10 cellular contexts compared by ENCODE assay signal in genomic region chr19:2700660-2701360, GRCh38. TPM values are rescaled to one million over a fixed set of nuclear protein-coding genes. Genes with fewer than 3 reads are reported as not detected.
DNase-seq lines count a peak whose midpoint lies in the region; ATAC-seq and TF ChIP-seq lines count a peak whose summit lies in the region.
"Had no signal": no experiment of that assay in that cellular context is flagged by ENCODE, and none has a peak within 500 bp of the region (broad histone marks: within the 10 kb centered on the region; RNA-seq: fewer than 3 reads in every experiment).

No MANE protein-coding gene starts in this region.

- DNase-seq in activated naive CD8-positive, alpha-beta T cell treated with anti-CD3 and anti-CD28 coated beads for 36 hours, result no peak
- no peak for DNase-seq in endothelial cell (ENCODE audit: low spot score)
- no peak for DNase-seq in stimulated activated naive B cell treated with anti-CD40 and anti-IgM and Interleukin-4, amounts not matched to agents 10 μg/mL and 1 μg/mL and 100 μg/mL, for 72 hours
- DNase-seq in NOMO-1 (lab: John Stamatoyannopoulos, UW; ENCODE audit: unreplicated experiment in 2 of 2), result no peak
- DNase-seq in NCI-H1694 treated with DMSO at 0.1 percent for 48 hours (lab: John Stamatoyannopoulos, UW), result no peak
- DNase-seq: ACHN; effector memory CD8-positive, alpha-beta T cell; stimulated activated naive CD4-positive, alpha-beta T cell had no signal

- H3K36me3 Mint-ChIP-seq in activated naive CD8-positive, alpha-beta T cell, result no peaks in the 10 kb centered on the region
- no peaks in the 10 kb centered on the region for H3K36me3 Mint-ChIP-seq in activated naive CD8-positive, alpha-beta T cell treated with anti-CD3 and anti-CD28 coated beads for 36 hours
- H3K36me3 Mint-ChIP-seq in endothelial cell (ENCODE audit: low read depth, unreplicated experiment), result no peaks in the 10 kb centered on the region
- H3K36me3 Mint-ChIP-seq in stimulated activated naive B cell treated with anti-CD40 and anti-IgM and Interleukin-4, amounts not matched to agents 10 μg/mL and 1 μg/mL and 100 μg/mL, for 72 hours, result peaks cover 3 to 6% of the 10 kb centered on the region in 2 donors

- H3K27me3 Mint-ChIP-seq in activated naive CD8-positive, alpha-beta T cell, result no peaks in the 10 kb centered on the region
- H3K27me3 Mint-ChIP-seq in activated naive CD8-positive, alpha-beta T cell treated with anti-CD3 and anti-CD28 coated beads for 36 hours, result no peaks in the 10 kb centered on the region
- peaks cover 7% of the 10 kb centered on the region for H3K27me3 Mint-ChIP-seq in endothelial cell (ENCODE audit: unreplicated experiment)
- no peaks in the 10 kb centered on the region for H3K27me3 Mint-ChIP-seq in stimulated activated naive B cell treated with anti-CD40 and anti-IgM and Interleukin-4, amounts not matched to agents 10 μg/mL and 1 μg/mL and 100 μg/mL, for 72 hours
- H3K27me3 Mint-ChIP-seq: effector memory CD8-positive, alpha-beta T cell had no signal

- peaks cover 31% of the 10 kb centered on the region for H3K4me1 Mint-ChIP-seq in activated naive CD8-positive, alpha-beta T cell (ENCODE audit: low read depth)
- H3K4me1 Mint-ChIP-seq in activated naive CD8-positive, alpha-beta T cell treated with anti-CD3 and anti-CD28 coated beads for 36 hours, result peaks cover 28% of the 10 kb centered on the region
- peaks cover 23% of the 10 kb centered on the region for H3K4me1 Mint-ChIP-seq in endothelial cell (ENCODE audit: unreplicated experiment)
- peaks cover 41 to 62% of the 10 kb centered on the region in 2 donors for H3K4me1 Mint-ChIP-seq in stimulated activated naive B cell treated with anti-CD40 and anti-IgM and Interleukin-4, amounts not matched to agents 10 μg/mL and 1 μg/mL and 100 μg/mL, for 72 hours

- no peaks in the 10 kb centered on the region for H3K9me3 Mint-ChIP-seq in activated naive CD8-positive, alpha-beta T cell (ENCODE audit: low read depth)
- H3K9me3 Mint-ChIP-seq in activated naive CD8-positive, alpha-beta T cell treated with anti-CD3 and anti-CD28 coated beads for 36 hours, result no peaks in the 10 kb centered on the region
- no peaks in the 10 kb centered on the region for H3K9me3 Mint-ChIP-seq in endothelial cell (ENCODE audit: unreplicated experiment)
- no peaks in the 10 kb centered on the region for H3K9me3 Mint-ChIP-seq in stimulated activated naive B cell treated with anti-CD40 and anti-IgM and Interleukin-4, amounts not matched to agents 10 μg/mL and 1 μg/mL and 100 μg/mL, for 72 hours
- H3K9me3 Mint-ChIP-seq: effector memory CD8-positive, alpha-beta T cell had no signal

- H3K27ac Mint-ChIP-seq in activated naive CD8-positive, alpha-beta T cell, result peak overlapping the region; percentile 61
- no peak overlapping the region for H3K27ac Mint-ChIP-seq in activated naive CD8-positive, alpha-beta T cell treated with anti-CD3 and anti-CD28 coated beads for 36 hours
- no peak overlapping the region for H3K27ac Mint-ChIP-seq in endothelial cell (ENCODE audit: unreplicated experiment)
- H3K27ac Mint-ChIP-seq in stimulated activated naive B cell treated with anti-CD40 and anti-IgM and Interleukin-4, amounts not matched to agents 10 μg/mL and 1 μg/mL and 100 μg/mL, for 72 hours, result peak overlapping the region; percentile 95
- H3K27ac Mint-ChIP-seq: effector memory CD8-positive, alpha-beta T cell had no signal

- TF ChIP-seq CTCF in endothelial cell (IDR thresholded peaks at IDR 0.05; ENCODE audit: unreplicated experiment), result no peak

- no peak for ATAC-seq in stimulated activated naive B cell treated with anti-CD40 and anti-IgM and Interleukin-4, amounts not matched to agents 10 μg/mL and 1 μg/mL and 100 μg/mL, for 72 hours (replicated peaks)
- ATAC-seq: effector memory CD8-positive, alpha-beta T cell had no signal

- H3K4me3 Mint-ChIP-seq in activated naive CD8-positive, alpha-beta T cell, result peak overlapping the region; percentile 14
- no peak overlapping the region for H3K4me3 Mint-ChIP-seq in activated naive CD8-positive, alpha-beta T cell treated with anti-CD3 and anti-CD28 coated beads for 36 hours
- peak overlapping the region; percentile 91 for H3K4me3 Mint-ChIP-seq in endothelial cell (ENCODE audit: unreplicated experiment)
- peak overlapping the region; percentile 84 to 89 for H3K4me3 Mint-ChIP-seq in stimulated activated naive B cell treated with anti-CD40 and anti-IgM and Interleukin-4, amounts not matched to agents 10 μg/mL and 1 μg/mL and 100 μg/mL, for 72 hours

RNA-seq across cellular contexts. Expression of gene GNG7, which starts 1.7 kb away (rescaled TPM):
- total RNA-seq in activated naive CD8-positive, alpha-beta T cell treated with anti-CD3 and anti-CD28 coated beads for 36 hours, result under 1 TPM; 0.36 to 0.45 TPM
- total RNA-seq in endothelial cell (ENCODE audit: unreplicated experiment), result 7.7 TPM
- total RNA-seq: NCI-H460 had no signal

RNA-seq across cellular contexts. Expression of gene DIRAS1, which starts 20.4 kb away (rescaled TPM):
- under 1 TPM in 1 of 2 experiments, not detected in 1; 0.16 TPM for total RNA-seq in activated naive CD8-positive, alpha-beta T cell treated with anti-CD3 and anti-CD28 coated beads for 36 hours
- 0.82 TPM for total RNA-seq in endothelial cell (ENCODE audit: unreplicated experiment)

RNA-seq across cellular contexts. Expression of gene SLC39A3, which starts 39.0 kb away (rescaled TPM):
- 10 to 100 TPM; 50.5 to 52.1 TPM for total RNA-seq in activated naive CD8-positive, alpha-beta T cell treated with anti-CD3 and anti-CD28 coated beads for 36 hours
- total RNA-seq in endothelial cell (ENCODE audit: unreplicated experiment), result 28.7 TPM

Comparison
In these comparisons a context has a peak if more than half of its experiments do, and no peak if none do; other contexts are left out.
1. H3K27ac Mint-ChIP-seq: peak in activated naive CD8-positive, alpha-beta T cell (single experiment) and stimulated activated naive B cell treated with anti-CD40 and anti-IgM and Interleukin-4, amounts not matched to agents 10 μg/mL and 1 μg/mL and 100 μg/mL, for 72 hours (single experiment); none in activated naive CD8-positive, alpha-beta T cell treated with anti-CD3 and anti-CD28 coated beads for 36 hours (single experiment) and endothelial cell (single experiment).